1 cellular context compared by ENCODE assay signal in genomic region chr20:63831696-63832686, GRCh38.
TF ChIP-seq lines count a peak whose summit lies in the region.

No MANE protein-coding gene starts in this region.

TF ChIP-seq in HepG2, 621 proteins besides CTCF, POLR2A, EP300 and RAD21 (continued from another document and continues in another):
- TF ChIP-seq ZNF800 (CRISPR knock-in tag; IDR thresholded peaks at IDR 0.05) (peak; percentile 100), ZNF607 (CRISPR knock-in tag; IDR thresholded peaks at IDR 0.05; ENCODE audit: borderline replicate concordance) (peak; percentile 74; the same call in 1 of the 2 replicates), ZNF550 (CRISPR knock-in tag; IDR thresholded peaks at IDR 0.05; ENCODE audit: borderline replicate concordance) (no peak), PHB2 (IDR thresholded peaks at IDR 0.05; ENCODE audit: partially characterized antibody) (no peak), REXO4 (CRISPR knock-in tag; IDR thresholded peaks at IDR 0.05; ENCODE audit: borderline replicate concordance) (peak; percentile 65), HDAC2 (CRISPR knock-in tag; IDR thresholded peaks at IDR 0.05) (peak; percentile 22), BRCA1 (CRISPR knock-in tag; IDR thresholded peaks at IDR 0.05) (no peak), ZNF773 (CRISPR knock-in tag; IDR thresholded peaks at IDR 0.05; ENCODE audit: borderline replicate concordance) (0 out of 2 replicates have a peak, but pooled peaks have one; percentile 23), ZKSCAN1 (IDR thresholded peaks at IDR 0.05; ENCODE audit: low read length) (no peak), ZSCAN20 (CRISPR knock-in tag; IDR thresholded peaks at IDR 0.05; ENCODE audit: borderline replicate concordance) (peak; percentile 69; the same call in 1 of the 2 replicates), HOXA7 (CRISPR knock-in tag; IDR thresholded peaks at IDR 0.05) (no peak), RARA (CRISPR knock-in tag; IDR thresholded peaks at IDR 0.05) (no peak), ZNF496 (CRISPR knock-in tag; IDR thresholded peaks at IDR 0.05; ENCODE audit: insufficient replicate concordance) (no peak), KAT2B (IDR thresholded peaks at IDR 0.05; ENCODE audit: borderline replicate concordance, low read depth, low read length) (no peak), TAF15 (IDR thresholded peaks at IDR 0.05; ENCODE audit: low read depth, low read length, poor library complexity, severe bottlenecking) (no peak), ZFP41 (CRISPR knock-in tag; IDR thresholded peaks at IDR 0.05; ENCODE audit: borderline replicate concordance) (no peak; the same call in 1 of the 2 replicates), CHD4 (IDR thresholded peaks at IDR 0.05; ENCODE audit: borderline replicate concordance, low read length) (no peak), RELA (CRISPR knock-in tag; IDR thresholded peaks at IDR 0.05) (no peak; the same call in 1 of the 2 replicates), IRX3 (CRISPR knock-in tag; IDR thresholded peaks at IDR 0.05; ENCODE audit: borderline replicate concordance, low read depth) (0 out of 2 replicates have a peak, but pooled peaks have one; percentile 66), HOXA3 (CRISPR knock-in tag; IDR thresholded peaks at IDR 0.05) (peak; percentile 72), RNF2 (conservative IDR thresholded peaks at IDR 0.05; ENCODE audit: low read depth) (peak; percentile 66), ZMYM4 (CRISPR knock-in tag; IDR thresholded peaks at IDR 0.05) (no peak), SMARCC2 (IDR thresholded peaks at IDR 0.05) (no peak), HCFC1 (IDR thresholded peaks at IDR 0.05; ENCODE audit: low read depth, low read length) (no peak), ZNF367 (CRISPR knock-in tag; IDR thresholded peaks at IDR 0.05; ENCODE audit: borderline replicate concordance) (no peak), SATB2 (CRISPR knock-in tag; IDR thresholded peaks at IDR 0.05) (0 out of 2 replicates have a peak, but pooled peaks have one; percentile 28), ZNF414 (CRISPR knock-in tag; IDR thresholded peaks at IDR 0.05) (no peak), KMT2B (CRISPR knock-in tag; IDR thresholded peaks at IDR 0.05) (no peak), ZNF33A (CRISPR knock-in tag; IDR thresholded peaks at IDR 0.05; ENCODE audit: borderline replicate concordance) (no peak), NFYB (CRISPR knock-in tag; IDR thresholded peaks at IDR 0.05) (peak; percentile 63), ZNF224 (CRISPR knock-in tag; IDR thresholded peaks at IDR 0.05) (peak; percentile 72; the same call in 1 of the 2 replicates), ZNF572 (CRISPR knock-in tag; IDR thresholded peaks at IDR 0.05) (no peak), CSRNP1 (CRISPR knock-in tag; IDR thresholded peaks at IDR 0.05) (peak; percentile 69; the same call in 1 of the 2 replicates), JUNB (CRISPR knock-in tag; IDR thresholded peaks at IDR 0.05; ENCODE audit: borderline replicate concordance) (no peak), SRY (CRISPR knock-in tag; IDR thresholded peaks at IDR 0.05) (peak; percentile 94), ELF4 (CRISPR knock-in tag; IDR thresholded peaks at IDR 0.05; ENCODE audit: borderline replicate concordance) (no peak), ZFY (CRISPR knock-in tag; IDR thresholded peaks at IDR 0.05) (peak; percentile 87), MAZ (IDR thresholded peaks at IDR 0.05; ENCODE audit: borderline replicate concordance, low read depth, low read length) (no peak), MAZ (CRISPR knock-in tag; IDR thresholded peaks at IDR 0.05; ENCODE audit: low read depth) (peak; percentile 67), JDP2 (CRISPR knock-in tag; IDR thresholded peaks at IDR 0.05; ENCODE audit: borderline replicate concordance) (no peak), ARID2 (CRISPR knock-in tag; IDR thresholded peaks at IDR 0.05; ENCODE audit: borderline replicate concordance) (0 out of 2 replicates have a peak, but pooled peaks have one; percentile 19), NAIF1 (CRISPR knock-in tag; IDR thresholded peaks at IDR 0.05; ENCODE audit: borderline replicate concordance) (no peak), CREB3 (CRISPR knock-in tag; IDR thresholded peaks at IDR 0.05) (no peak), ZNF749 (CRISPR knock-in tag; IDR thresholded peaks at IDR 0.05; ENCODE audit: borderline replicate concordance) (no peak), SP5 (CRISPR knock-in tag; IDR thresholded peaks at IDR 0.05; ENCODE audit: borderline replicate concordance, low read depth) (no peak), YEATS4 (CRISPR knock-in tag; IDR thresholded peaks at IDR 0.05; ENCODE audit: borderline replicate concordance) (peak; percentile 80), ZNF780A (CRISPR knock-in tag; IDR thresholded peaks at IDR 0.05) (no peak)
- TF ChIP-seq, protein P1, sequence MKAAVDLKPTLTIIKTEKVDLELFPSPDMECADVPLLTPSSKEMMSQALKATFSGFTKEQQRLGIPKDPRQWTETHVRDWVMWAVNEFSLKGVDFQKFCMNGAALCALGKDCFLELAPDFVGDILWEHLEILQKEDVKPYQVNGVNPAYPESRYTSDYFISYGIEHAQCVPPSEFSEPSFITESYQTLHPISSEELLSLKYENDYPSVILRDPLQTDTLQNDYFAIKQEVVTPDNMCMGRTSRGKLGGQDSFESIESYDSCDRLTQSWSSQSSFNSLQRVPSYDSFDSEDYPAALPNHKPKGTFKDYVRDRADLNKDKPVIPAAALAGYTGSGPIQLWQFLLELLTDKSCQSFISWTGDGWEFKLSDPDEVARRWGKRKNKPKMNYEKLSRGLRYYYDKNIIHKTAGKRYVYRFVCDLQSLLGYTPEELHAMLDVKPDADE (CRISPR knock-in tag; IDR thresholded peaks at IDR 0.05) = no peak
- TF ChIP-seq, protein P2, sequence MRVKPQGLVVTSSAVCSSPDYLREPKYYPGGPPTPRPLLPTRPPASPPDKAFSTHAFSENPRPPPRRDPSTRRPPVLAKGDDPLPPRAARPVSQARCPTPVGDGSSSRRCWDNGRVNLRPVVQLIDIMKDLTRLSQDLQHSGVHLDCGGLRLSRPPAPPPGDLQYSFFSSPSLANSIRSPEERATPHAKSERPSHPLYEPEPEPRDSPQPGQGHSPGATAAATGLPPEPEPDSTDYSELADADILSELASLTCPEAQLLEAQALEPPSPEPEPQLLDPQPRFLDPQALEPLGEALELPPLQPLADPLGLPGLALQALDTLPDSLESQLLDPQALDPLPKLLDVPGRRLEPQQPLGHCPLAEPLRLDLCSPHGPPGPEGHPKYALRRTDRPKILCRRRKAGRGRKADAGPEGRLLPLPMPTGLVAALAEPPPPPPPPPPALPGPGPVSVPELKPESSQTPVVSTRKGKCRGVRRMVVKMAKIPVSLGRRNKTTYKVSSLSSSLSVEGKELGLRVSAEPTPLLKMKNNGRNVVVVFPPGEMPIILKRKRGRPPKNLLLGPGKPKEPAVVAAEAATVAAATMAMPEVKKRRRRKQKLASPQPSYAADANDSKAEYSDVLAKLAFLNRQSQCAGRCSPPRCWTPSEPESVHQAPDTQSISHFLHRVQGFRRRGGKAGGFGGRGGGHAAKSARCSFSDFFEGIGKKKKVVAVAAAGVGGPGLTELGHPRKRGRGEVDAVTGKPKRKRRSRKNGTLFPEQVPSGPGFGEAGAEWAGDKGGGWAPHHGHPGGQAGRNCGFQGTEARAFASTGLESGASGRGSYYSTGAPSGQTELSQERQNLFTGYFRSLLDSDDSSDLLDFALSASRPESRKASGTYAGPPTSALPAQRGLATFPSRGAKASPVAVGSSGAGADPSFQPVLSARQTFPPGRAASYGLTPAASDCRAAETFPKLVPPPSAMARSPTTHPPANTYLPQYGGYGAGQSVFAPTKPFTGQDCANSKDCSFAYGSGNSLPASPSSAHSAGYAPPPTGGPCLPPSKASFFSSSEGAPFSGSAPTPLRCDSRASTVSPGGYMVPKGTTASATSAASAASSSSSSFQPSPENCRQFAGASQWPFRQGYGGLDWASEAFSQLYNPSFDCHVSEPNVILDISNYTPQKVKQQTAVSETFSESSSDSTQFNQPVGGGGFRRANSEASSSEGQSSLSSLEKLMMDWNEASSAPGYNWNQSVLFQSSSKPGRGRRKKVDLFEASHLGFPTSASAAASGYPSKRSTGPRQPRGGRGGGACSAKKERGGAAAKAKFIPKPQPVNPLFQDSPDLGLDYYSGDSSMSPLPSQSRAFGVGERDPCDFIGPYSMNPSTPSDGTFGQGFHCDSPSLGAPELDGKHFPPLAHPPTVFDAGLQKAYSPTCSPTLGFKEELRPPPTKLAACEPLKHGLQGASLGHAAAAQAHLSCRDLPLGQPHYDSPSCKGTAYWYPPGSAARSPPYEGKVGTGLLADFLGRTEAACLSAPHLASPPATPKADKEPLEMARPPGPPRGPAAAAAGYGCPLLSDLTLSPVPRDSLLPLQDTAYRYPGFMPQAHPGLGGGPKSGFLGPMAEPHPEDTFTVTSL (CRISPR knock-in tag; IDR thresholded peaks at IDR 0.05; ENCODE audit: borderline replicate concordance) = peak; percentile 38; the same call in 1 of the 2 replicates
- TF ChIP-seq, protein P3, sequence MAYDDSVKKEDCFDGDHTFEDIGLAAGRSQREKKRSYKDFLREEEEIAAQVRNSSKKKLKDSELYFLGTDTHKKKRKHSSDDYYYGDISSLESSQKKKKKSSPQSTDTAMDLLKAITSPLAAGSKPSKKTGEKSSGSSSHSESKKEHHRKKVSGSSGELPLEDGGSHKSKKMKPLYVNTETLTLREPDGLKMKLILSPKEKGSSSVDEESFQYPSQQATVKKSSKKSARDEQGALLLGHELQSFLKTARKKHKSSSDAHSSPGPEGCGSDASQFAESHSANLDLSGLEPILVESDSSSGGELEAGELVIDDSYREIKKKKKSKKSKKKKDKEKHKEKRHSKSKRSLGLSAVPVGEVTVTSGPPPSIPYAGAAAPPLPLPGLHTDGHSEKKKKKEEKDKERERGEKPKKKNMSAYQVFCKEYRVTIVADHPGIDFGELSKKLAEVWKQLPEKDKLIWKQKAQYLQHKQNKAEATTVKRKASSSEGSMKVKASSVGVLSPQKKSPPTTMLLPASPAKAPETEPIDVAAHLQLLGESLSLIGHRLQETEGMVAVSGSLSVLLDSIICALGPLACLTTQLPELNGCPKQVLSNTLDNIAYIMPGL (CRISPR knock-in tag; IDR thresholded peaks at IDR 0.05; ENCODE audit: borderline replicate concordance in 1 of 2, low read depth in 1 of 2) = peak in 1 of 2 experiments; percentile 78; a peak in 3 of 4 replicates
- TF ChIP-seq, protein P4, sequence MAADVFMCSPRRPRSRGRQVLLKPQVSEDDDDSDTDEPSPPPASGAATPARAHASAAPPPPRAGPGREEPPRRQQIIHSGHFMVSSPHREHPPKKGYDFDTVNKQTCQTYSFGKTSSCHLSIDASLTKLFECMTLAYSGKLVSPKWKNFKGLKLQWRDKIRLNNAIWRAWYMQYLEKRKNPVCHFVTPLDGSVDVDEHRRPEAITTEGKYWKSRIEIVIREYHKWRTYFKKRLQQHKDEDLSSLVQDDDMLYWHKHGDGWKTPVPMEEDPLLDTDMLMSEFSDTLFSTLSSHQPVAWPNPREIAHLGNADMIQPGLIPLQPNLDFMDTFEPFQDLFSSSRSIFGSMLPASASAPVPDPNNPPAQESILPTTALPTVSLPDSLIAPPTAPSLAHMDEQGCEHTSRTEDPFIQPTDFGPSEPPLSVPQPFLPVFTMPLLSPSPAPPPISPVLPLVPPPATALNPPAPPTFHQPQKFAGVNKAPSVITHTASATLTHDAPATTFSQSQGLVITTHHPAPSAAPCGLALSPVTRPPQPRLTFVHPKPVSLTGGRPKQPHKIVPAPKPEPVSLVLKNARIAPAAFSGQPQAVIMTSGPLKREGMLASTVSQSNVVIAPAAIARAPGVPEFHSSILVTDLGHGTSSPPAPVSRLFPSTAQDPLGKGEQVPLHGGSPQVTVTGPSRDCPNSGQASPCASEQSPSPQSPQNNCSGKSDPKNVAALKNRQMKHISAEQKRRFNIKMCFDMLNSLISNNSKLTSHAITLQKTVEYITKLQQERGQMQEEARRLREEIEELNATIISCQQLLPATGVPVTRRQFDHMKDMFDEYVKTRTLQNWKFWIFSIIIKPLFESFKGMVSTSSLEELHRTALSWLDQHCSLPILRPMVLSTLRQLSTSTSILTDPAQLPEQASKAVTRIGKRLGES (CRISPR knock-in tag; IDR thresholded peaks at IDR 0.05; ENCODE audit: borderline replicate concordance) = peak; percentile 60
